8 cellular contexts compared by ENCODE assay signal in the genomic region with DNA sequence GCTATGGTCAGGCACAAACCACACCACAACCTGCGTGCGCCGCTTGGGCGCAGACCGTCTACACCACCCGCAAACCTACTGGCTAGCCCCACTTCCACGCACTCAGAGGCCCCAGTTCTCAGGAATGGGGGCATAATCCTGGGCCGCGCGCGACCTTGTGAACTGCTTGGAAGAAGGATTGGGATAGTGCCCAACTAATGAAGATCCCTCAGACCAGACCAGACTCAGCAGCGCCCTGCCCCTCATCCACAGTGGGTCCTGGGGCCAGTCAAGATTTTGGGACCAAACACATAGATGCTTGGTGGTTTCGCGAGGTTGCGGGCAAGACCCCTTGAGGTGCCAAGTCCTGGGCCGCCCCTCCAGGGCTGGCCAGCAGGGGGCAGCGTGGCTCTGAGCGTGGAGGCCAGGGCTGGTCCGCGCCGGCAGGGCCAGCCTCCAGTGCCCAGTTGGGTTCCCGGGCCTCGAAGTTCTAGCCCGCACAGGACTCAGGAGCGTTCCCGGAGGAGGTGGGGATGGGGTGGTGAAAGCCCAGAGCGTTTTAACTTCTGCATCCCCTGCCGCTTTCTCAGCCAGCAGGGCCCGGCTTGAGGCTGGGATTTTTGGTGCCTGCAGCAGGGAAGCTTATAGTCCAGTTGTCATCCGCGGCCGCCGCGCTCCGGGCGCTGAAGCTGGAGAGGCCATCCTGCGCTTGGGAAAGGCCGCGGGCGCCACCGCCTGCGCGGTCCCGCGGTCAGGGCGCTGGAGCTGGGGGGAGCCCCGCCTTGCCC. TPM values are rescaled to one million over a fixed set of nuclear protein-coding genes. Genes with fewer than 3 reads are reported as not detected.
A peak's percentile ranks its signal among the peaks of the same experiment; 100 is the strongest.
DNase-seq lines count a peak whose midpoint lies in the region; ATAC-seq, FAIRE-seq and TF ChIP-seq lines count a peak whose summit lies in the region.

No MANE protein-coding gene starts in this region.

- peaks cover 13% of the 10 kb centered on the region; the same call in 1 of the 2 replicates for H3K9me3 ChIP-seq in AG04450 (ENCODE audit: control insufficient read depth, insufficient read depth, low read length)

- H3K4me3 Mint-ChIP-seq in activated CD4-positive, alpha-beta memory T cell treated with anti-CD3 and anti-CD28 coated beads, Interleukin-2, amount 10 ng/mL, durations not matched to agents 7 days and 5 days = no peak overlapping the region
- peak overlapping the region; percentile 29 for H3K4me3 Mint-ChIP-seq in natural killer cell

- CTCF ChIA-PET in AG04450 (lab: Charles Lee) = interaction anchor here (0.7 kb wide), 1 partner anchor 606 kb away, joined by 3 read pairs; no protein-coding TSS in a partner anchor
- CTCF ChIA-PET in activated CD4-positive, alpha-beta memory T cell treated with anti-CD3 and anti-CD28 coated beads, Interleukin-2, amount 10 ng/mL, durations not matched to agents 7 days and 5 days (lab: Charles Lee) = interaction anchor here (1.0 to 3.8 kb wide), 4 partner anchors 10 to 501 kb away, joined by 3 to 24 read pairs (median 3); partner anchors contain the start of gene OSR1

- no peak for FAIRE-seq in GM12891 (lab: Jason Lieb, UNC)

- H3K4me1 Mint-ChIP-seq in activated CD4-positive, alpha-beta memory T cell treated with anti-CD3 and anti-CD28 coated beads, Interleukin-2, amount 10 ng/mL, durations not matched to agents 7 days and 5 days = peaks cover 22% of the 10 kb centered on the region
- peaks cover 17 to 33% of the 10 kb centered on the region in 2 donors for H3K4me1 Mint-ChIP-seq in natural killer cell

- H3K4me3 ChIP-seq in AG04450 (ENCODE audit: low read depth, low read length) (no peak overlapping the region), HFF-Myc (replicated peaks; ENCODE audit: low read depth, low read length) (no peak overlapping the region)

- ATAC-seq in natural killer cell (peak in 1 of 3 donors; percentile 15), GM19035 (IDR thresholded peaks at IDR 0.05; ENCODE audit: unreplicated experiment) (no peak)

- peaks cover 57% of the 10 kb centered on the region for H3K27me3 Mint-ChIP-seq in activated CD4-positive, alpha-beta memory T cell treated with anti-CD3 and anti-CD28 coated beads, Interleukin-2, amount 10 ng/mL, durations not matched to agents 7 days and 5 days
- peaks cover 36 to 45% of the 10 kb centered on the region in 2 donors for H3K27me3 Mint-ChIP-seq in natural killer cell (ENCODE audit: low read depth in 2 of 2)

- no peak overlapping the region for H3K27ac Mint-ChIP-seq in activated CD4-positive, alpha-beta memory T cell treated with anti-CD3 and anti-CD28 coated beads, Interleukin-2, amount 10 ng/mL, durations not matched to agents 7 days and 5 days
- H3K27ac Mint-ChIP-seq in natural killer cell = no peak overlapping the region

- peaks cover 2% of the 10 kb centered on the region for H3K36me3 Mint-ChIP-seq in activated CD4-positive, alpha-beta memory T cell treated with anti-CD3 and anti-CD28 coated beads, Interleukin-2, amount 10 ng/mL, durations not matched to agents 7 days and 5 days (ENCODE audit: low read depth)
- H3K36me3 Mint-ChIP-seq in natural killer cell = no peaks in the 10 kb centered on the region

- DNase-seq in AG04450 (ENCODE audit: low read depth, low spot score) (no peak), HFF-Myc (ENCODE audit: extremely low read depth, low read depth) (no peak), fibroblast of gingiva (ENCODE audit: low read depth) (peak; percentile 27), natural killer cell (peak; percentile 61), H4 (ENCODE audit: low spot score) (no peak), GM12891 (ENCODE audit: insufficient read length, low spot score) (no peak)
- peak; percentile 64 for DNase-seq in activated CD4-positive, alpha-beta memory T cell treated with anti-CD3 and anti-CD28 coated beads, Interleukin-2, amount 10 ng/mL, durations not matched to agents 7 days and 5 days

- H3K27me3 ChIP-seq in AG04450 (ENCODE audit: control insufficient read depth, insufficient read depth, low read length) = no peaks in the 10 kb centered on the region

- intact Hi-C loops in natural killer cell (cut with micrococcal nuclease) = loop anchor here (5.0 kb wide), 3 partner anchors 512 to 642 kb away; partner anchors contain the start of genes TTC32 and WDR35

- TF ChIP-seq POLR2A in GM12891 (IDR thresholded peaks at IDR 0.05; ENCODE audit: low read depth, low read length) = no peak

- H3K9me3 Mint-ChIP-seq in activated CD4-positive, alpha-beta memory T cell treated with anti-CD3 and anti-CD28 coated beads, Interleukin-2, amount 10 ng/mL, durations not matched to agents 7 days and 5 days = no peaks in the 10 kb centered on the region
- no peaks in the 10 kb centered on the region for H3K9me3 Mint-ChIP-seq in natural killer cell

- POLR2A ChIA-PET in AG04450 (lab: Yijun Ruan, JAX) = no interaction called here
- POLR2A ChIA-PET in activated CD4-positive, alpha-beta memory T cell treated with anti-CD3 and anti-CD28 coated beads, Interleukin-2, amount 10 ng/mL, durations not matched to agents 7 days and 5 days (lab: Charles Lee) = interaction anchor here (2.4 kb wide), 1 partner anchor 10 kb away, joined by 8 read pairs; no protein-coding TSS in a partner anchor

- TF ChIP-seq CTCF in AG04450 (IDR thresholded peaks at IDR 0.05; ENCODE audit: low read depth, low read length) (peak; percentile 54), HFF-Myc (IDR thresholded peaks at IDR 0.05; ENCODE audit: low read depth, low read length, missing control alignments) (peak; percentile 53), natural killer cell (IDR thresholded peaks at IDR 0.05) (peak; percentile 70)

- peak overlapping the region; percentile 21 for H3K27ac ChIP-seq in AG04450 (ENCODE audit: low read depth, low read length)

TF ChIP-seq in GM12891, 5 proteins besides CTCF, POLR2A, EP300 and RAD21:
- TF ChIP-seq POLR2AphosphoS5 (IDR thresholded peaks at IDR 0.05; ENCODE audit: low read depth, low read length) = no peak
- no peak for TF ChIP-seq PAX5 (IDR thresholded peaks at IDR 0.05; ENCODE audit: insufficient read depth, low read length, severe bottlenecking)
- no peak for TF ChIP-seq SPI1 (IDR thresholded peaks at IDR 0.05; ENCODE audit: low read depth, low read length)
- TF ChIP-seq TAF1 (IDR thresholded peaks at IDR 0.05; ENCODE audit: low read depth, low read length) = no peak

RNA-seq across cellular contexts. Expression of gene OSR1, which starts 8.3 kb away (rescaled TPM):
- polyA plus RNA-seq in AG04450 (2011; rRNA removed) = 13.5 and 14.0 TPM in 2 replicates
- 11.5 and 14.0 TPM in 2 replicates for polyA minus RNA-seq in AG04450 (2011; rRNA and poly(A)+ RNA removed)
- not detected for total RNA-seq in activated CD4-positive, alpha-beta memory T cell treated with anti-CD3 and anti-CD28 coated beads, Interleukin-2, amount 10 ng/mL, durations not matched to agents 7 days and 5 days
- total RNA-seq in natural killer cell = not detected
- total RNA-seq in H4 (2014; rRNA removed; shearing (Covaris generic)) = 1.3 TPM in 2 replicates
- not detected for polyA plus RNA-seq in GM12891 (2012; ENCODE audit: low read depth, missing spikeins)

Comparison
In these comparisons a context has a peak if more than half of its experiments do, and no peak if none do; other contexts are left out.
1. DNase-seq: peak in activated CD4-positive, alpha-beta memory T cell treated with anti-CD3 and anti-CD28 coated beads, Interleukin-2, amount 10 ng/mL, durations not matched to agents 7 days and 5 days (single experiment), fibroblast of gingiva (single experiment) and natural killer cell (single experiment); none in AG04450 (single experiment), HFF-Myc (single experiment), H4 (single experiment) and GM12891 (single experiment).
2. Peak in every context shown above with its lines, with median percentiles within 50 percentile points of each other: CTCF ChIP-seq.